ENCODE assay signal across 9 cellular contexts in genomic region chr5:96816430-96816939, GRCh38. TPM values are rescaled to one million over a fixed set of nuclear protein-coding genes. Genes with fewer than 3 reads are reported as not detected.
DNase-seq lines count a peak whose midpoint lies in the region; ATAC-seq, FAIRE-seq and TF ChIP-seq lines count a peak whose summit lies in the region.
"Had no signal": no experiment of that assay in that cellular context is flagged by ENCODE, and none has a peak within 500 bp of the region (broad histone marks: within the 10 kb centered on the region; RNA-seq: fewer than 3 reads in every experiment).

No MANE protein-coding gene starts in this region.

- no peak overlapping the region for H3K9ac ChIP-seq in duodenal mucosa (ENCODE audit: low read depth in 1 of 2, low read length in 2 of 2)

- H3K9me3 ChIP-seq in duodenal mucosa (ENCODE audit: control insufficient read depth in 1 of 2, low read length in 2 of 2) (no peaks in the 10 kb centered on the region), suprapubic skin (no peaks in the 10 kb centered on the region)
- H3K9me3 ChIP-seq: SJSA1 had no signal

- H3K27ac ChIP-seq in duodenal mucosa (ENCODE audit: low read depth, low read length) (no peak overlapping the region), suprapubic skin (no peak overlapping the region)
- H3K27ac ChIP-seq: SJSA1 had no signal

- peak; percentile 50 for DNase-seq in T follicular helper cell (ENCODE audit: low read depth)
- no peak for DNase-seq in urothelium cell line (ENCODE audit: low spot score)
- DNase-seq in left lobe of liver (ENCODE audit: low spot score), result no peak
- DNase-seq in NCI-H146 (lab: John Stamatoyannopoulos, UW), result no peak
- DNase-seq in suprapubic skin (ENCODE audit: low spot score in 2 of 2), result no peak

- no peaks in the 10 kb centered on the region for H3K27me3 ChIP-seq in duodenal mucosa (ENCODE audit: control insufficient read depth in 1 of 2, insufficient read depth in 2 of 2, low read length in 2 of 2)
- H3K27me3 ChIP-seq in suprapubic skin, result no peaks in the 10 kb centered on the region
- H3K27me3 ChIP-seq: SJSA1 had no signal

- peak; percentile 27 for FAIRE-seq in urothelium cell line (lab: Jason Lieb, UNC)

- WGBS in suprapubic skin, result 63% methylated on average over 6 of the region's 6 CpGs

- peak overlapping the region; percentile 18 to 22 for H3K4me3 ChIP-seq in duodenal mucosa (ENCODE audit: low read depth in 1 of 2, low read length in 2 of 2)
- no peak overlapping the region for H3K4me3 ChIP-seq in suprapubic skin
- H3K4me3 ChIP-seq: SJSA1 had no signal

- H3K4me1 ChIP-seq in duodenal mucosa (ENCODE audit: control insufficient read depth in 1 of 2, insufficient read depth in 2 of 2, low read length in 2 of 2), result peaks cover 9 to 12% of the 10 kb centered on the region in 2 donors
- peaks cover 18% of the 10 kb centered on the region for H3K4me1 ChIP-seq in suprapubic skin

- peak; percentile 72 for ATAC-seq in GM19025 (IDR thresholded peaks at IDR 0.05; ENCODE audit: low read depth, unreplicated experiment)
- ATAC-seq in HG03025 (IDR thresholded peaks at IDR 0.05; ENCODE audit: low FRiP score, unreplicated experiment), result peak; percentile 67
- no peak for ATAC-seq in left lobe of liver

- TF ChIP-seq EP300 in suprapubic skin (IDR thresholded peaks at IDR 0.05), result no peak

- no peak for TF ChIP-seq POLR2A in suprapubic skin (IDR thresholded peaks at IDR 0.05)

- no peak for TF ChIP-seq CTCF in suprapubic skin (IDR thresholded peaks at IDR 0.05)

- no peaks in the 10 kb centered on the region for H3K36me3 ChIP-seq in duodenal mucosa (ENCODE audit: control insufficient read depth in 1 of 2, insufficient read depth in 2 of 2, low read length in 2 of 2)
- no peaks in the 10 kb centered on the region for H3K36me3 ChIP-seq in suprapubic skin
- H3K36me3 ChIP-seq: SJSA1 had no signal

RNA-seq across cellular contexts. Expression of gene ERAP1, which starts 8.7 kb away (rescaled TPM):
- total RNA-seq in left lobe of liver (33.5 TPM), suprapubic skin (10 to 100 TPM; 49.2 to 71.3 (median 66.4) TPM)

RNA-seq across cellular contexts. Expression of gene ERAP2, which starts 59.8 kb away (rescaled TPM):
- total RNA-seq in left lobe of liver (7.1 TPM), suprapubic skin (10 to 100 TPM in 2 of 4 donors, 1 to 10 TPM in 2; 9.0 to 14.0 (median 11.5) TPM)
